In the genomic region with DNA sequence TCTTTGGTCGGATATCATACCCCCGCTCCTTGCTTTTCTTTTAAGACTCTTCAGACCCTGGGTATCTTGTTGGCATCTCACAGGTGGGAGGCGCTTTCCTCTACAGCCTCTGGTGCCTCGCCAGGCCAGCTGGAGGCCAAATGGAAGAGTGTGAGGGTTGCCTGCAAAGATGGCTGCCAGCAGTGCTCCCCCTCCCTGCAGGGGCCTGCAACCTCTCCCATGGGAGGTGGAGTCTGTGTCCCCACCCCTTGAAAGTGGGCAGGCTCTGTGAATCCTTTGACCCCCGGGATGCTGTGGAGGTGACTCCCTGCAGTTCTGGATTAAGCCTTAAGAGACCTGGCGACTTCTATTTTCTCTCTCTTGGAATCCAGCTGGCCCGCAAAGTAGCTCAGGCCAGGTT, we compare ENCODE assay signal across 22 cellular contexts. TPM values are rescaled to one million over a fixed set of nuclear protein-coding genes. Genes with fewer than 3 reads are reported as not detected.
DNase-seq lines count a peak whose midpoint lies in the region; ATAC-seq, FAIRE-seq and TF ChIP-seq lines count a peak whose summit lies in the region.
"Had no signal": no experiment of that assay in that cellular context is flagged by ENCODE, and none has a peak within 500 bp of the region (broad histone marks: within the 10 kb centered on the region; RNA-seq: fewer than 3 reads in every experiment).

No MANE protein-coding gene starts in this region.

- no peak overlapping the region for H4K5ac ChIP-seq in H1 (ENCODE audit: insufficient read length, low read depth, low read length)

- FAIRE-seq in H1 (lab: Jason Lieb, UNC) (no peak), D721Med (lab: Jason Lieb, UNC) (no peak)
- FAIRE-seq: endometrium, keratinocyte had no signal

- peaks cover 10% of the 10 kb centered on the region for H3K4me1 Mint-ChIP-seq in endothelial cell (ENCODE audit: unreplicated experiment)

- CTCF ChIA-PET in H1 (lab: Charles Lee; ENCODE audit: partially characterized antibody), result interaction anchor here (0.5 to 1.3 kb wide), 2 partner anchors 127 to 223 kb away, joined by 3 read pairs; no protein-coding TSS in a partner anchor

- no peak overlapping the region for H3K27ac Mint-ChIP-seq in endothelial cell (ENCODE audit: unreplicated experiment)
- H3K27ac Mint-ChIP-seq: activated naive CD4-positive, alpha-beta T cell treated with anti-CD3 and anti-CD28 coated beads, Interleukin-2, amount 50 U/mL, for 72 hours; HFFc6; natural killer cell treated with Interleukin-12 subunit alpha and Interleukin-12 subunit beta and Interleukin-15 and Interleukin-18, amount 100 ng/mL, for 72 hours had no signal

- H2AK5ac ChIP-seq in H1 (ENCODE audit: low read depth, low read length), result no peak overlapping the region
- no peak overlapping the region for H2AK5ac ChIP-seq in neuronal stem cell (ENCODE audit: low read depth, low read length)

- H3K14ac ChIP-seq in H1 (ENCODE audit: insufficient read length) (no peak overlapping the region), neuronal stem cell (ENCODE audit: low read length) (no peak overlapping the region)

- no peak overlapping the region for H2BK120ac ChIP-seq in H1 (replicated peaks; ENCODE audit: low read depth, low read length)
- H2BK120ac ChIP-seq in neuronal stem cell (ENCODE audit: low read depth, low read length), result no peak overlapping the region

- no peak overlapping the region for H3K18ac ChIP-seq in H1 (ENCODE audit: extremely low read depth, low read length)
- H3K18ac ChIP-seq in neuronal stem cell (ENCODE audit: low read length), result peak overlapping the region; percentile 61

- H3K4me2 ChIP-seq in Loucy (ENCODE audit: low read depth, low read length, poor library complexity, severe bottlenecking) (peak overlapping the region; percentile 40), H1 (ENCODE audit: insufficient read depth in 1 of 2, low read depth in 2 of 2, low read length in 2 of 2) (no peak overlapping the region), neuronal stem cell (ENCODE audit: insufficient read depth, low read length, poor library complexity, severe bottlenecking) (no peak overlapping the region)
- H3K4me2 ChIP-seq: PC-9 had no signal

- H3K9me2 ChIP-seq in Loucy (replicated peaks; ENCODE audit: low read depth, low read length), result no peaks in the 10 kb centered on the region

- H3K4me1 ChIP-seq in Loucy (ENCODE audit: insufficient read depth, low read length, poor library complexity, severe bottlenecking) (peaks cover 54% of the 10 kb centered on the region), H1 (replicated peaks in 1 of 4; ENCODE audit: control insufficient read depth in 3 of 4, insufficient read depth in 4 of 4, low read length in 3 of 4) (peaks cover 0 to 9% (median 5%) of the 10 kb centered on the region in 4 experiments; a peak in 5 of 7 replicates), neuronal stem cell (ENCODE audit: control insufficient read depth in 2 of 2, insufficient read depth in 1 of 2, low read depth in 1 of 2, low read length in 2 of 2) (peaks cover 0 to 6% of the 10 kb centered on the region in 2 donors)

- H2AFZ ChIP-seq in Loucy (ENCODE audit: low read length) (peak overlapping the region; percentile 21; the same call in 1 of the 2 replicates), H1 (ENCODE audit: low read length) (no peak overlapping the region), neuronal stem cell (ENCODE audit: low read length) (no peak overlapping the region)
- H2AFZ ChIP-seq: PC-9 had no signal

- no peak for TF ChIP-seq POLR2A in H1 (IDR thresholded peaks at IDR 0.05; ENCODE audit: control extremely low read depth in 1 of 2, low read depth in 2 of 2, low read length in 2 of 2)

- H2BK15ac ChIP-seq in H1 (ENCODE audit: low read length) (no peak overlapping the region), neuronal stem cell (ENCODE audit: low read length) (peak overlapping the region; percentile 14)

- no peaks in the 10 kb centered on the region for H3K23me2 ChIP-seq in H1 (ENCODE audit: low read depth, low read length)

- H2BK5ac ChIP-seq in H1 (ENCODE audit: low read depth, low read length) (no peak overlapping the region), neuronal stem cell (ENCODE audit: low read length) (peak overlapping the region; percentile 80)

- no peak overlapping the region for H3K56ac ChIP-seq in H1 (replicated peaks; ENCODE audit: insufficient read length, low read depth, low read length)

- peaks cover 3% of the 10 kb centered on the region for H3K36me3 Mint-ChIP-seq in endothelial cell (ENCODE audit: low read depth, unreplicated experiment)
- H3K36me3 Mint-ChIP-seq: activated naive CD4-positive, alpha-beta T cell treated with anti-CD3 and anti-CD28 coated beads, Interleukin-2, amount 50 U/mL, for 72 hours; natural killer cell treated with Interleukin-12 subunit alpha and Interleukin-12 subunit beta and Interleukin-15 and Interleukin-18, amount 100 ng/mL, for 72 hours had no signal

- TF ChIP-seq CTCF in Loucy (conservative IDR thresholded peaks at IDR 0.05; ENCODE audit: low read length) (no peak), H1 (IDR thresholded peaks at IDR 0.05; ENCODE audit: control extremely low read depth in 1 of 3, insufficient read depth in 1 of 3, low read depth in 1 of 3, low read length in 3 of 3) (no peak), endothelial cell (IDR thresholded peaks at IDR 0.05; ENCODE audit: unreplicated experiment) (no peak), D721Med (IDR thresholded peaks at IDR 0.05; ENCODE audit: insufficient read depth, missing control alignments) (no peak)

- no peak overlapping the region for H3K4ac ChIP-seq in H1 (replicated peaks; ENCODE audit: insufficient read length, low read depth, low read length)
- no peak overlapping the region for H3K4ac ChIP-seq in neuronal stem cell (ENCODE audit: low read length)

- H3K23ac ChIP-seq in H1 (ENCODE audit: insufficient read length) (no peak overlapping the region), neuronal stem cell (ENCODE audit: low read depth, low read length, poor library complexity) (no peak overlapping the region)

- H3K79me1 ChIP-seq in H1 (ENCODE audit: low read depth, low read length) (no peaks in the 10 kb centered on the region), neuronal stem cell (ENCODE audit: low read depth, low read length) (no peaks in the 10 kb centered on the region)

- TF ChIP-seq EP300 in H1 (IDR thresholded peaks at IDR 0.05; ENCODE audit: borderline replicate concordance in 1 of 2, low read depth in 2 of 2, low read length in 2 of 2), result no peak

- H4K8ac ChIP-seq in H1 (ENCODE audit: extremely low read depth, insufficient read depth, low read length), result peak overlapping the region; percentile 4; the same call in 1 of the 2 replicates
- no peak overlapping the region for H4K8ac ChIP-seq in neuronal stem cell (ENCODE audit: low read depth, low read length)

- WGBS in H1 (ENCODE audit: extremely low coverage in 1 of 2, insufficient coverage in 1 of 2, insufficient read length in 1 of 2, insufficient replicate concordance in 2 of 2, low coverage in 1 of 2, low lambda C conversion rate in 2 of 2, missing lambda C conversion rate in 1 of 2), 2 experiments, result 85% methylated on average over 7 of the region's 7 CpGs; no CpG with 5 or more reads in 1 of the 2 experiments
- WGBS in neuronal stem cell (ENCODE audit: extremely low coverage in 2 of 2, insufficient read length in 2 of 2, insufficient replicate concordance in 1 of 2), 2 donors, result no CpG with 5 or more reads among the region's 7 CpGs

- no peaks in the 10 kb centered on the region for H3K9me3 Mint-ChIP-seq in endothelial cell (ENCODE audit: unreplicated experiment)
- H3K9me3 Mint-ChIP-seq: activated naive CD4-positive, alpha-beta T cell treated with anti-CD3 and anti-CD28 coated beads, Interleukin-2, amount 50 U/mL, for 72 hours; HFFc6; natural killer cell treated with Interleukin-12 subunit alpha and Interleukin-12 subunit beta and Interleukin-15 and Interleukin-18, amount 100 ng/mL, for 72 hours; stimulated activated naive CD8-positive, alpha-beta T cell treated with anti-CD3 and anti-CD28 coated beads, Interleukin-15, amount 100 ng/mL, for 72 hours had no signal

- no peak for TF ChIP-seq RAD21 in H1 (IDR thresholded peaks at IDR 0.05 in 1 of 2, conservative IDR thresholded peaks at IDR 0.05 in 1 of 2; ENCODE audit: low read depth in 2 of 2, low read length in 2 of 2)

- H3K9me3 ChIP-seq in Loucy (ENCODE audit: insufficient read depth, low read depth, low read length) (no peaks in the 10 kb centered on the region), H1 (ENCODE audit: insufficient read depth in 2 of 2, low read depth in 1 of 2, low read length in 1 of 2) (no peaks in the 10 kb centered on the region), neuronal stem cell (replicated peaks in 1 of 2; ENCODE audit: control insufficient read depth in 2 of 2, insufficient read depth in 1 of 2, low read depth in 1 of 2, low read length in 2 of 2) (peaks cover 0 to 3% of the 10 kb centered on the region in 2 donors)
- H3K9me3 ChIP-seq: upper lobe of left lung had no signal

- H4K91ac ChIP-seq in H1 (replicated peaks; ENCODE audit: insufficient read length, low read length), result no peak overlapping the region
- H4K91ac ChIP-seq in neuronal stem cell (ENCODE audit: low read depth, low read length, poor library complexity), result no peak overlapping the region

- H3K4me3 Mint-ChIP-seq in endothelial cell (ENCODE audit: unreplicated experiment), result no peak overlapping the region
- H3K4me3 Mint-ChIP-seq: HFFc6; natural killer cell treated with Interleukin-12 subunit alpha and Interleukin-12 subunit beta and Interleukin-15 and Interleukin-18, amount 100 ng/mL, for 72 hours; stimulated activated naive CD8-positive, alpha-beta T cell treated with anti-CD3 and anti-CD28 coated beads, Interleukin-15, amount 100 ng/mL, for 72 hours had no signal

- peaks cover 4% of the 10 kb centered on the region; the same call in 1 of the 2 replicates for H3F3A ChIP-seq in Loucy (ENCODE audit: low read depth)

- no peak overlapping the region for H2BK20ac ChIP-seq in H1 (ENCODE audit: low read length)

- POLR2A ChIA-PET in H1 (lab: Charles Lee; ENCODE audit: partially characterized antibody), result interaction anchor here (1.1 to 1.5 kb wide), 2 partner anchors 12 to 18 kb away, joined by 3 read pairs; no protein-coding TSS in a partner anchor

- peaks cover 10% of the 10 kb centered on the region for H3K27me3 Mint-ChIP-seq in endothelial cell (ENCODE audit: unreplicated experiment)

- H4K20me1 ChIP-seq in Loucy (ENCODE audit: insufficient read depth, low read length, poor library complexity, severe bottlenecking), result no peaks in the 10 kb centered on the region
- H4K20me1 ChIP-seq in H1 (replicated peaks in 1 of 2; ENCODE audit: control insufficient read depth in 1 of 2, insufficient read depth in 2 of 2, low read length in 2 of 2), result no peaks in the 10 kb centered on the region

- ATAC-seq in GM21825 (IDR thresholded peaks at IDR 0.05; ENCODE audit: unreplicated experiment), result no peak
- ATAC-seq: activated naive CD4-positive, alpha-beta T cell treated with anti-CD3 and anti-CD28 coated beads, Interleukin-2, amount 50 U/mL, for 72 hours; natural killer cell treated with Interleukin-12 subunit alpha and Interleukin-12 subunit beta and Interleukin-15 and Interleukin-18, amount 100 ng/mL, for 72 hours; stimulated activated naive CD8-positive, alpha-beta T cell treated with anti-CD3 and anti-CD28 coated beads, Interleukin-15, amount 100 ng/mL, for 72 hours had no signal

- H2BK12ac ChIP-seq in H1 (ENCODE audit: low read depth, low read length) (no peak overlapping the region), neuronal stem cell (ENCODE audit: low read length) (no peak overlapping the region)

- DNase-seq in DMS79 treated with DMSO at 0.1 percent for 48 hours (lab: John Stamatoyannopoulos, UW) (peak; percentile 63), H1 (ENCODE audit: low read depth in 1 of 2, low spot score in 2 of 2) (no peak), neuronal stem cell (ENCODE audit: low spot score) (no peak), endothelial cell (ENCODE audit: low spot score) (no peak), D721Med (ENCODE audit: insufficient read length, low spot score) (no peak)
- DNase-seq: activated CD4-positive, CD25-positive, alpha-beta regulatory T cell treated with anti-CD3 and anti-CD28 coated beads, Interleukin-2, amount 50 U/mL, for 72 hours; HFFc6; KG1; NCI-H1092; NCI-H2081; NCI-H524 treated with DMSO at 0.1 percent for 48 hours; PC-9; stimulated activated CD4-positive, alpha-beta T cell treated with anti-CD3 and anti-CD28 coated beads, Interleukin-2, amount 100 ng/mL, for 48 hours; stimulated activated naive CD8-positive, alpha-beta T cell treated with anti-CD3 and anti-CD28 coated beads, Interleukin-15, amount 100 ng/mL, for 72 hours; upper lobe of left lung had no signal

- H3K79me2 ChIP-seq in Loucy (ENCODE audit: insufficient read depth, low read length), result no peaks in the 10 kb centered on the region
- no peaks in the 10 kb centered on the region for H3K79me2 ChIP-seq in H1 (ENCODE audit: control insufficient read depth in 1 of 2, insufficient read depth in 2 of 2, low read length in 2 of 2)

- H3K27ac ChIP-seq in H1 (ENCODE audit: low read depth, low read length) (no peak overlapping the region), neuronal stem cell (replicated peaks; ENCODE audit: low read length) (no peak overlapping the region)
- H3K27ac ChIP-seq: coronary artery, PC-9, upper lobe of left lung had no signal

- H3K36me3 ChIP-seq in Loucy (ENCODE audit: insufficient read depth, low read length) (no peaks in the 10 kb centered on the region), H1 (ENCODE audit: control insufficient read depth in 2 of 4, insufficient read depth in 4 of 4, low read length in 3 of 4) (no peaks in the 10 kb centered on the region), neuronal stem cell (replicated peaks in 1 of 2; ENCODE audit: control insufficient read depth in 2 of 2, insufficient read depth in 2 of 2, low read length in 2 of 2) (no peaks in the 10 kb centered on the region)
- H3K36me3 ChIP-seq: upper lobe of left lung had no signal

- H3K4me3 ChIP-seq in Loucy (ENCODE audit: low read length, poor library complexity, severe bottlenecking), result no peak overlapping the region
- H3K4me3 ChIP-seq in H1 (ENCODE audit: extremely low read depth in 1 of 4, insufficient read depth in 2 of 4, low read depth in 3 of 4, low read length in 4 of 4), result no peak overlapping the region; a peak in 1 of 8 replicates
- no peak overlapping the region for H3K4me3 ChIP-seq in neuronal stem cell (ENCODE audit: low read length in 2 of 2)
- H3K4me3 ChIP-seq: coronary artery, PC-9, upper lobe of left lung had no signal

- H3K27me3 ChIP-seq in Loucy (ENCODE audit: insufficient read depth, low read length, poor library complexity, severe bottlenecking), result no peaks in the 10 kb centered on the region
- H3K27me3 ChIP-seq in H1 (replicated peaks in 1 of 4; ENCODE audit: control insufficient read depth in 3 of 4, extremely low read depth in 1 of 4, insufficient read depth in 3 of 4, low read length in 3 of 4), result 0 out of 7 replicates have a peak, but pooled peaks cover 0 to 2% (median 0%) of the 10 kb centered on the region in 4 experiments
- H3K27me3 ChIP-seq in neuronal stem cell (ENCODE audit: control insufficient read depth in 3 of 3, insufficient read depth in 3 of 3, low read depth in 1 of 3, low read length in 3 of 3), result peaks cover 0 to 9% (median 0%) of the 10 kb centered on the region in 3 experiments
- H3K27me3 ChIP-seq: upper lobe of left lung had no signal

- H3K9ac ChIP-seq in Loucy (ENCODE audit: low read depth, low read length, poor library complexity, severe bottlenecking), result peak overlapping the region; percentile 53
- no peak overlapping the region for H3K9ac ChIP-seq in H1 (replicated peaks in 1 of 4; ENCODE audit: extremely low read depth in 1 of 4, low read depth in 3 of 4, low read length in 3 of 4)
- no peak overlapping the region for H3K9ac ChIP-seq in neuronal stem cell (ENCODE audit: low read depth, low read length, poor library complexity)

RNA-seq across cellular contexts. Expression of a gene that starts 37.7 kb away (rescaled TPM):
- 275 TPM in 2 replicates for total RNA-seq in H1 (2021; fragmentation: NEBNext Ultra II Directional; extraction: Animal tissue kit (Norgen Biotek cat#: 25700))
- polyA plus RNA-seq in H1 (2011; rRNA removed), result 14.8 and 25.3 TPM in 2 replicates
- polyA plus RNA-seq in H1 (2011; cell fraction: cytosol; rRNA removed), result 13.5 TPM
- 54.3 TPM for polyA plus RNA-seq in H1 (2011; cell fraction: nucleus; rRNA removed)
- polyA plus RNA-seq in H1 (2012, experiment 1 of 2), result 125 to 153 TPM (median 138 TPM) in 4 replicates
- polyA plus RNA-seq in H1 (2012, experiment 2 of 2), result 70.3 TPM
- 103 TPM for polyA plus RNA-seq in H1 (2013, experiment 1 of 2)
- polyA plus RNA-seq in H1 (2013, experiment 2 of 2), result 111 TPM
- polyA minus RNA-seq in H1 (2011; rRNA and poly(A)+ RNA removed), result 28.8 and 30.2 TPM in 2 replicates
- polyA minus RNA-seq in H1 (2011; cell fraction: cytosol; rRNA and poly(A)+ RNA removed), result 93.4 TPM
- 81.3 TPM for polyA minus RNA-seq in H1 (2011; cell fraction: nucleus; rRNA and poly(A)+ RNA removed)
- 80.7 TPM for polyA plus RNA-seq in neuronal stem cell (2013, experiment 1 of 2)
- 80.2 TPM for polyA plus RNA-seq in neuronal stem cell (2013, experiment 2 of 2)
- total RNA-seq in endothelial cell (ENCODE audit: unreplicated experiment), result 132 TPM
